8 cellular contexts compared by ENCODE assay signal in the genomic region with DNA sequence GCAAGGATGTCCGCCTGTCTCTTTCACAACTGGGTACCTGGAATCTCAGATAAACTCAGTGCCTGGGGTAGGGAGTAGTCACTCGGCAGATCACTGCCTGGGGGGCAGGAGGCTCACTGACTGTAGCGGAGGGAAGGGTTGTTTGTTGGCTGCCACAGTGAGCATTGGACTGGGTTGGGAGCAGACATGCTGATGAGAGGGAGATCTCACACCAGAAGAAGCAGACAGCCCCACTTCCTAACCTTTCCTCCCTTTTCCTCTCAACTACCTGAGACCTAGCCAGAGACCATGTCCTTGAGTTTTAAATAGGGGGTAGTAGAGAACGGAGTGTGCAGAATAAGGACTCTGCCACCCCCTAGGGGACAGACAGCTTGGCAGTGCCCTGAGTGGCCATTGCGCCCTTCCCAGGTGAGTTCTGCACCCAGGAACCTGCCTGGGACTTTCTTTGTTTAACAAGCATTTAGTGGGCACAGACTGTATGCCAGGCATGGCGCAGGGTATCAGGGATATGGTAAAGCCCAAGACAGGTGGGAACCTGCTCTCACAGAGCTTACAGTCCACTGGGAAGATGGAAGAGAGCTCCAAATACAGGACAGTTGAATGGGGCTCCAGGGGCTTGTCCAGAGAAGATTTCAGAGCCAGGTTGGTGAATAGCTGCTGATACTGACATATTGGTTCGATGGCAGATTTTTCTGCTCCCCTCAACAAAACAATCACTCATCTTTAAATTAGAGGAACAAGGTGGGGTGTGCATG.
DNase-seq lines count a peak whose midpoint lies in the region; ATAC-seq and TF ChIP-seq lines count a peak whose summit lies in the region.

No MANE protein-coding gene starts in this region.

- no TSS peak for BruUV-seq in PC-3 (replicated peaks; lab: Mats Ljungman, UMichigan)

- intact Hi-C loops in PC-3 (cut with micrococcal nuclease): no loop called here

- H3F3A ChIP-seq in PC-3 (ENCODE audit: low read length, unreplicated experiment): no peaks in the 10 kb centered on the region

- H3K36me3 Mint-ChIP-seq in activated naive CD8-positive, alpha-beta T cell: no peaks in the 10 kb centered on the region
- H3K36me3 Mint-ChIP-seq in activated naive CD8-positive, alpha-beta T cell treated with anti-CD3 and anti-CD28 coated beads for 36 hours: no peaks in the 10 kb centered on the region
- peaks cover 5% of the 10 kb centered on the region for H3K36me3 Mint-ChIP-seq in neural crest cell (ENCODE audit: low read depth)

- no peaks in the 10 kb centered on the region for H3K9me3 Mint-ChIP-seq in activated naive CD8-positive, alpha-beta T cell (ENCODE audit: low read depth)
- peaks cover 3% of the 10 kb centered on the region for H3K9me3 Mint-ChIP-seq in activated naive CD8-positive, alpha-beta T cell treated with anti-CD3 and anti-CD28 coated beads for 36 hours
- peaks cover 3% of the 10 kb centered on the region for H3K9me3 Mint-ChIP-seq in neural crest cell

- no peaks in the 10 kb centered on the region for H3K9me3 ChIP-seq in PC-3 (ENCODE audit: low read length)

- CTCF ChIA-PET in PC-3 (lab: Charles Lee): interaction anchor here (0.6 kb wide), 1 partner anchor 284 kb away, joined by 9 read pairs; no protein-coding TSS in a partner anchor

- H3K36me3 ChIP-seq in PC-3 (ENCODE audit: low read depth, low read length): no peaks in the 10 kb centered on the region

- no peaks in the 10 kb centered on the region for H3K79me2 ChIP-seq in PC-3 (ENCODE audit: low read length)

- ATAC-seq in PC-3 (peak; percentile 80), HG02623 (IDR thresholded peaks at IDR 0.05; ENCODE audit: unreplicated experiment) (no peak), HG03469 (IDR thresholded peaks at IDR 0.05; ENCODE audit: unreplicated experiment) (no peak)

- H2AFZ ChIP-seq in PC-3 (ENCODE audit: low read length): no peak overlapping the region

- peaks cover 96% of the 10 kb centered on the region for H3K27me3 ChIP-seq in PC-3 (ENCODE audit: low read length)

- H3K9me2 ChIP-seq in PC-3 (replicated peaks; ENCODE audit: low read length): no peaks in the 10 kb centered on the region

- no peaks in the 10 kb centered on the region for H3K27me3 Mint-ChIP-seq in activated naive CD8-positive, alpha-beta T cell
- H3K27me3 Mint-ChIP-seq in activated naive CD8-positive, alpha-beta T cell treated with anti-CD3 and anti-CD28 coated beads for 36 hours: no peaks in the 10 kb centered on the region
- H3K27me3 Mint-ChIP-seq in neural crest cell (ENCODE audit: low read depth): no peaks in the 10 kb centered on the region

- H4K20me1 ChIP-seq in PC-3 (ENCODE audit: low read length): no peaks in the 10 kb centered on the region

- H3K4me3 Mint-ChIP-seq in activated naive CD8-positive, alpha-beta T cell: peak overlapping the region; percentile 32
- H3K4me3 Mint-ChIP-seq in activated naive CD8-positive, alpha-beta T cell treated with anti-CD3 and anti-CD28 coated beads for 36 hours: no peak overlapping the region
- no peak overlapping the region for H3K4me3 Mint-ChIP-seq in neural crest cell

- no peak overlapping the region for H3K4me2 ChIP-seq in PC-3 (ENCODE audit: low read length)

- H3K4me3 ChIP-seq in PC-3 (ENCODE audit: low read length): no peak overlapping the region
- no peak overlapping the region for H3K4me3 ChIP-seq in epithelial cell of proximal tubule (ENCODE audit: low read depth, low read length)

- no peaks in the 10 kb centered on the region for H3K4me1 ChIP-seq in PC-3 (ENCODE audit: insufficient read depth, low read length)

- peaks cover 68% of the 10 kb centered on the region for H3K4me1 Mint-ChIP-seq in activated naive CD8-positive, alpha-beta T cell (ENCODE audit: low read depth)
- peaks cover 46% of the 10 kb centered on the region for H3K4me1 Mint-ChIP-seq in activated naive CD8-positive, alpha-beta T cell treated with anti-CD3 and anti-CD28 coated beads for 36 hours
- peaks cover 56% of the 10 kb centered on the region for H3K4me1 Mint-ChIP-seq in neural crest cell

- no peak for DNase-seq in activated naive CD8-positive, alpha-beta T cell treated with anti-CD3 and anti-CD28 coated beads for 36 hours
- DNase-seq in PC-3: peak; percentile 51
- DNase-seq in epithelial cell of proximal tubule (ENCODE audit: low read depth): no peak
- DNase-seq in neural crest cell (ENCODE audit: low read depth, low spot score): no peak
- no peak for DNase-seq in NCI-H2227 (lab: John Stamatoyannopoulos, UW; ENCODE audit: unreplicated experiment)

- H3K9ac ChIP-seq in PC-3 (ENCODE audit: low read length): no peak overlapping the region

- TF ChIP-seq CTCF in PC-3 (conservative IDR thresholded peaks at IDR 0.05; ENCODE audit: low read depth, low read length) (peak; percentile 79), epithelial cell of proximal tubule (conservative IDR thresholded peaks at IDR 0.05; ENCODE audit: low read depth, low read length) (peak; percentile 78), neural crest cell (conservative IDR thresholded peaks at IDR 0.05) (peak; percentile 33)

- no peak overlapping the region for H3K27ac ChIP-seq in PC-3 (ENCODE audit: low read length)

- POLR2A ChIA-PET in PC-3 (lab: Charles Lee; ENCODE audit: unreplicated experiment): interaction anchor here (0.7 kb wide), 1 partner anchor 87 kb away, joined by 4 read pairs; no protein-coding TSS in a partner anchor

- H3K27ac Mint-ChIP-seq in activated naive CD8-positive, alpha-beta T cell: peak overlapping the region; percentile 50
- H3K27ac Mint-ChIP-seq in activated naive CD8-positive, alpha-beta T cell treated with anti-CD3 and anti-CD28 coated beads for 36 hours: no peak overlapping the region
- no peak overlapping the region for H3K27ac Mint-ChIP-seq in neural crest cell (ENCODE audit: unreplicated experiment)
